ENCODE assay signal across 9 cellular contexts in genomic region chr1:226649780-226650179, GRCh38.
DNase-seq lines count a peak whose midpoint lies in the region; ATAC-seq and TF ChIP-seq lines count a peak whose summit lies in the region.
"Had no signal": no experiment of that assay in that cellular context is flagged by ENCODE, and none has a peak within 500 bp of the region (broad histone marks: within the 10 kb centered on the region; RNA-seq: fewer than 3 reads in every experiment).

No MANE protein-coding gene starts in this region.

- DNase-seq in AG04449 (ENCODE audit: low read depth, low spot score) (no peak), DND-41 (peak; percentile 37), PC-9 (no peak), esophagus muscularis mucosa (ENCODE audit: extremely low spot score) (no peak), glutamatergic neuron (no peak), G401 (ENCODE audit: low spot score) (no peak)
- no peak for DNase-seq in activated T-cell treated with anti-CD3 and anti-CD28 coated beads, Interleukin-2, amount 50 U/mL, for 1 hour
- DNase-seq in activated effector memory CD4-positive, alpha-beta T cell treated with anti-CD3 and anti-CD28 coated beads, Interleukin-2, amount 50 U/mL, for 16 hours = no peak
- DNase-seq: activated CD4-positive, CD25-positive, alpha-beta regulatory T cell had no signal

- H3K9me3 ChIP-seq in DND-41 (ENCODE audit: insufficient read depth, low read length, severe bottlenecking) (no peaks in the 10 kb centered on the region), PC-9 (ENCODE audit: insufficient read depth, low read depth) (no peaks in the 10 kb centered on the region), esophagus muscularis mucosa (no peaks in the 10 kb centered on the region)

- H3K4me1 Mint-ChIP-seq in glutamatergic neuron (ENCODE audit: low read depth, unreplicated experiment) = peaks cover 23% of the 10 kb centered on the region

- 37% methylated on average over 7 of the region's 7 CpGs for WGBS in esophagus muscularis mucosa

- BruUV-seq in PC-9 (replicated peaks; lab: Mats Ljungman, UMichigan) = no TSS peak

- POLR2A ChIA-PET in AG04449 (lab: Yijun Ruan, JAX) (no interaction called here), PC-9 (lab: Charles Lee; ENCODE audit: unreplicated experiment) (no interaction called here)

- peaks cover 24% of the 10 kb centered on the region for H3K4me1 ChIP-seq in DND-41 (ENCODE audit: insufficient read depth, low read length)
- H3K4me1 ChIP-seq in PC-9 (replicated peaks; ENCODE audit: insufficient read depth) = peaks cover 22% of the 10 kb centered on the region
- H3K4me1 ChIP-seq in esophagus muscularis mucosa = peaks cover 28 to 34% (median 31%) of the 10 kb centered on the region in 4 donors

- intact Hi-C loops in PC-9 (cut with micrococcal nuclease; ENCODE audit: unreplicated experiment) (no loop called here), esophagus muscularis mucosa (cut with DNase I) (loop anchor here (5.0 kb wide), 2 partner anchors 48 to 88 kb away; partner anchors contain the start of gene ITPKB)

- no peak for ATAC-seq in DND-41 (ENCODE audit: insufficient read depth, low read depth)

- no peak overlapping the region for H2AFZ ChIP-seq in DND-41 (ENCODE audit: low read depth, low read length)
- H2AFZ ChIP-seq in PC-9 = no peak overlapping the region

- no peak for TF ChIP-seq EP300 in esophagus muscularis mucosa (IDR thresholded peaks at IDR 0.05)

- H3K9ac ChIP-seq in DND-41 (ENCODE audit: low read depth, low read length) = no peak overlapping the region

- H3K4me3 Mint-ChIP-seq in glutamatergic neuron (ENCODE audit: unreplicated experiment) = no peak overlapping the region

- peaks cover 26% of the 10 kb centered on the region for H4K20me1 ChIP-seq in DND-41 (ENCODE audit: insufficient read depth, low read length)
- H4K20me1 ChIP-seq in PC-9 (ENCODE audit: insufficient read depth) = no peaks in the 10 kb centered on the region

- peak; percentile 11 for TF ChIP-seq CTCF in AG04449 (IDR thresholded peaks at IDR 0.05; ENCODE audit: insufficient read depth, low read length, missing control alignments)
- TF ChIP-seq CTCF in DND-41 (IDR thresholded peaks at IDR 0.05; ENCODE audit: borderline replicate concordance, extremely low read depth, low read length, poor library complexity, severe bottlenecking) = no peak
- 0 out of 2 replicates have a peak, but pooled peaks have one; percentile 24 for TF ChIP-seq CTCF in PC-9 (conservative IDR thresholded peaks at IDR 0.05)
- peak in 2 of 3 experiments; percentile 38 to 48 for TF ChIP-seq CTCF in esophagus muscularis mucosa (IDR thresholded peaks at IDR 0.05)
- no peak for TF ChIP-seq CTCF in glutamatergic neuron (IDR thresholded peaks at IDR 0.05; ENCODE audit: partially characterized antibody, unreplicated experiment)

- in situ Hi-C loops in G401 (cut with HindIII; ENCODE audit: low sequenced_read_pairs) = no loop called here

- H3K27me3 Mint-ChIP-seq in glutamatergic neuron (ENCODE audit: unreplicated experiment) = peaks cover 6% of the 10 kb centered on the region

- no peak for TF ChIP-seq POLR2A in esophagus muscularis mucosa (IDR thresholded peaks at IDR 0.05; ENCODE audit: low read depth)

- H3K36me3 ChIP-seq in DND-41 (ENCODE audit: insufficient read depth, low read length) (peaks cover 47% of the 10 kb centered on the region), PC-9 (ENCODE audit: low read depth) (no peaks in the 10 kb centered on the region), esophagus muscularis mucosa (peaks cover 20 to 44% (median 35%) of the 10 kb centered on the region in 4 donors)

- peaks cover 6% of the 10 kb centered on the region for H3K9me3 Mint-ChIP-seq in glutamatergic neuron (ENCODE audit: unreplicated experiment)

- no peaks in the 10 kb centered on the region for H3K27me3 ChIP-seq in DND-41 (ENCODE audit: insufficient read depth, low read length, poor library complexity)
- H3K27me3 ChIP-seq in PC-9 (ENCODE audit: insufficient read depth, low read depth) = no peaks in the 10 kb centered on the region
- H3K27me3 ChIP-seq in esophagus muscularis mucosa = no peaks in the 10 kb centered on the region

- no peak overlapping the region for H3K27ac Mint-ChIP-seq in glutamatergic neuron (ENCODE audit: unreplicated experiment)

- no peak overlapping the region for H3K4me2 ChIP-seq in DND-41 (ENCODE audit: insufficient read depth, low read length)
- H3K4me2 ChIP-seq in PC-9 = no peak overlapping the region

- 0 out of 2 replicates have a peak, but pooled peaks cover 7% of the 10 kb centered on the region for H3K79me2 ChIP-seq in DND-41 (ENCODE audit: insufficient read depth, low read length)
- H3K79me2 ChIP-seq in PC-9 (ENCODE audit: low read depth) = no peaks in the 10 kb centered on the region

- H3K4me3 ChIP-seq in AG04449 (ENCODE audit: low read depth, low read length) (no peak overlapping the region), DND-41 (ENCODE audit: low read depth in 1 of 2, low read length in 2 of 2) (no peak overlapping the region), PC-9 (no peak overlapping the region), esophagus muscularis mucosa (no peak overlapping the region)

- CTCF ChIA-PET in AG04449 (lab: Yijun Ruan, JAX) (interaction anchor here (1.7 to 2.6 kb wide), 2 partner anchors 14 to 178 kb away, joined by 3 to 11 read pairs; no protein-coding TSS in a partner anchor), PC-9 (lab: Charles Lee) (no interaction called here)

- no peaks in the 10 kb centered on the region for H3K9me2 ChIP-seq in PC-9 (ENCODE audit: insufficient read depth)

- H3K27ac ChIP-seq in DND-41 (ENCODE audit: low read length) (peak overlapping the region; percentile 4; the same call in 1 of the 2 replicates), PC-9 (no peak overlapping the region), esophagus muscularis mucosa (replicated peaks in 1 of 4) (no peak overlapping the region)

- H3K36me3 Mint-ChIP-seq in glutamatergic neuron (ENCODE audit: unreplicated experiment) = no peaks in the 10 kb centered on the region

- peaks cover 20% of the 10 kb centered on the region; the same call in 1 of the 2 replicates for H3F3A ChIP-seq in PC-9 (ENCODE audit: insufficient read depth, low read depth)

Comparison
In these comparisons a context has a peak if more than half of its experiments do, and no peak if none do; other contexts are left out.
1. CTCF ChIP-seq: peak in AG04449 (single experiment), PC-9 (single experiment) and esophagus muscularis mucosa (2 of 3); none in DND-41 (single experiment) and glutamatergic neuron (single experiment).